Comparison of ENCODE assay signal across 9 cellular contexts in the genomic region with DNA sequence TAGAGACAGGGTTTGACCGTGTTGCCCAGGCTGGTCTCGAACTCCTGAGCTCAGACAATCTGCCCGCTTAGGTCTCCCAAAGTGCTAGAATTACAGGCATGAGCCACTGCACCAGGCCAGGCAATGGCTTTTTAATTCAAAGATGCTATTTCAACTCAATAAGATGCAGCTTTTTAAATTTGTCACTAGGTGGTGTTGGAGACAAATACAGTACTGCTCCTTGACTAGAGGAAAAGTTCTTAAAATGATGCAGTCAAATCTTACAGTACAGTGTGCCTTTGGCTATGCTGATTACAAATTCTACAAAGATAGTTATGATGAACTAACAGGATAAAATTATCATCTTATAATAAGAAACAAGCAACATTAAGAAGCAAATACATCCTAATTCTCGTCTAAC.
DNase-seq lines count a peak whose midpoint lies in the region; ATAC-seq, FAIRE-seq and TF ChIP-seq lines count a peak whose summit lies in the region.
"Had no signal": no experiment of that assay in that cellular context is flagged by ENCODE, and none has a peak within 500 bp of the region (broad histone marks: within the 10 kb centered on the region; RNA-seq: fewer than 3 reads in every experiment).

No MANE protein-coding gene starts in this region.

- H3K9ac ChIP-seq in SU-DHL-6 (ENCODE audit: low read length) = no peak overlapping the region
- H3K9ac ChIP-seq in kidney (ENCODE audit: low read length in 2 of 2) = no peak overlapping the region

- H3K27me3 ChIP-seq in SU-DHL-6 (ENCODE audit: low read length) = no peaks in the 10 kb centered on the region

- H3K36me3 ChIP-seq in SU-DHL-6 (ENCODE audit: low read length) = no peaks in the 10 kb centered on the region
- H3K36me3 ChIP-seq in kidney (ENCODE audit: control insufficient read depth in 1 of 2, insufficient read depth in 2 of 2, low read length in 2 of 2) = no peaks in the 10 kb centered on the region

- H3K4me3 Mint-ChIP-seq in T-helper 2 cell treated with Interferon-gamma antibody and Interleukin-4, amounts not matched to agents 5 μg/mL and 100 μg/mL, for 36 hours = no peak overlapping the region

- H3K79me2 ChIP-seq in SU-DHL-6 (ENCODE audit: insufficient read depth, low read length) = no peaks in the 10 kb centered on the region

- H2AFZ ChIP-seq in SU-DHL-6 (ENCODE audit: low read depth, low read length, severe bottlenecking) = no peak overlapping the region

- DNase-seq in EL (peak; percentile 2), kidney (no peak), retina (no peak)
- no peak for DNase-seq in T-helper 2 cell treated with Interferon-gamma antibody and Interleukin-4, amounts not matched to agents 5 μg/mL and 100 μg/mL, for 36 hours (ENCODE audit: low spot score)
- DNase-seq: posterior cingulate gyrus had no signal

- no peaks in the 10 kb centered on the region for H3K9me3 Mint-ChIP-seq in T-helper 2 cell treated with Interferon-gamma antibody and Interleukin-4, amounts not matched to agents 5 μg/mL and 100 μg/mL, for 36 hours

- no peak overlapping the region for H3K27ac Mint-ChIP-seq in T-helper 2 cell treated with Interferon-gamma antibody and Interleukin-4, amounts not matched to agents 5 μg/mL and 100 μg/mL, for 36 hours

- H4K20me1 ChIP-seq in SU-DHL-6 (ENCODE audit: low read depth, low read length) = no peaks in the 10 kb centered on the region

- FAIRE-seq in kidney (lab: Jason Lieb, UNC) = no peak

- H3K36me3 Mint-ChIP-seq in T-helper 2 cell treated with Interferon-gamma antibody and Interleukin-4, amounts not matched to agents 5 μg/mL and 100 μg/mL, for 36 hours (ENCODE audit: low read depth) = no peaks in the 10 kb centered on the region

- H3K9me2 ChIP-seq in SU-DHL-6 (replicated peaks; ENCODE audit: insufficient read depth, low read length) = no peaks in the 10 kb centered on the region

- H3K9me3 ChIP-seq in SU-DHL-6 (ENCODE audit: insufficient read depth, low read length) = no peaks in the 10 kb centered on the region
- no peaks in the 10 kb centered on the region for H3K9me3 ChIP-seq in kidney (ENCODE audit: control insufficient read depth in 1 of 2, low read length in 2 of 2)

- TF ChIP-seq CTCF in SU-DHL-6 (IDR thresholded peaks at IDR 0.05; ENCODE audit: insufficient read depth, low read length, poor library complexity, severe bottlenecking) (peak; percentile 9), kidney (IDR thresholded peaks at IDR 0.05; ENCODE audit: borderline replicate concordance, extremely low read depth, insufficient read depth) (peak; percentile 16)

- no peaks in the 10 kb centered on the region for H3K4me1 ChIP-seq in kidney (ENCODE audit: control insufficient read depth in 1 of 2, insufficient read depth in 1 of 2, low read depth in 1 of 2, low read length in 2 of 2)

- H3K27ac ChIP-seq in SU-DHL-6 (ENCODE audit: low read depth, low read length) (no peak overlapping the region), kidney (ENCODE audit: low read depth in 2 of 2, low read length in 2 of 2) (no peak overlapping the region)

- H3K27me3 Mint-ChIP-seq in T-helper 2 cell treated with Interferon-gamma antibody and Interleukin-4, amounts not matched to agents 5 μg/mL and 100 μg/mL, for 36 hours (ENCODE audit: low read depth) = no peaks in the 10 kb centered on the region

- no peaks in the 10 kb centered on the region for H3K4me1 Mint-ChIP-seq in T-helper 2 cell treated with Interferon-gamma antibody and Interleukin-4, amounts not matched to agents 5 μg/mL and 100 μg/mL, for 36 hours (ENCODE audit: low read depth)

- H3K4me2 ChIP-seq in SU-DHL-6 (ENCODE audit: low read depth, low read length, poor library complexity, severe bottlenecking) = no peak overlapping the region

- ATAC-seq in HG03442 (IDR thresholded peaks at IDR 0.05; ENCODE audit: unreplicated experiment) (peak; percentile 36), HG03354 (IDR thresholded peaks at IDR 0.05; ENCODE audit: poor library complexity, severe bottlenecking, unreplicated experiment) (no peak), HG03521 (IDR thresholded peaks at IDR 0.05; ENCODE audit: unreplicated experiment) (no peak)

- intact Hi-C loops in kidney (cut with DNase I) = no loop called here

- H3F3A ChIP-seq in SU-DHL-6 (ENCODE audit: insufficient read depth) = no peaks in the 10 kb centered on the region

- no peak overlapping the region for H3K4me3 ChIP-seq in SU-DHL-6 (ENCODE audit: insufficient read depth, low read length, poor library complexity, severe bottlenecking)
- H3K4me3 ChIP-seq in kidney (ENCODE audit: low read length in 2 of 2) = no peak overlapping the region
